In genomic region chr1:213999732-214000131, GRCh38 we compare ENCODE assay signal across 22 cellular contexts. TPM values are rescaled to one million over a fixed set of nuclear protein-coding genes. Genes with fewer than 3 reads are reported as not detected.
"Had no signal": no experiment of that assay in that cellular context is flagged by ENCODE, and none has a peak within 500 bp of the region (broad histone marks: within the 10 kb centered on the region; RNA-seq: fewer than 3 reads in every experiment).

No MANE protein-coding gene starts in this region.

- H3K27ac ChIP-seq: SJCRH30 had no signal

- DNase-seq: IMR-90; Karpas-422; KG1; MG63; NCI-H1092; NCI-H1436; NCI-H187; NCI-H2029; NCI-H2081 treated with DMSO at 0.1 percent for 48 hours; NCI-H345; NCI-H446 treated with DMSO at 0.1 percent for 48 hours; NCI-H510A treated with DMSO at 0.1 percent for 48 hours; NCI-H526; NCI-H82; NK-92 treated with Interleukin-12 subunit alpha and Interleukin-12 subunit beta, amount 100 ng/mL, for 24 hours; PC-3; SHP77 treated with DMSO at 0.1 percent for 48 hours; SJCRH30 had no signal

- H3K4me3 ChIP-seq: MG63, SJCRH30 had no signal

- H3K27me3 ChIP-seq: SJCRH30 had no signal

- H3K9me3 ChIP-seq: MG63, SJCRH30 had no signal

- ATAC-seq: Panc1, PC-3, Right ventricle myocardium inferior, SK-N-SH treated with all-trans-retinoic acid at 6 μM for 48 hours had no signal

- H3K36me3 ChIP-seq: MG63 had no signal

RNA-seq across cellular contexts. Expression of gene PROX1, which starts 12.0 kb away (rescaled TPM):
- total RNA-seq: OCI-LY7, PC-3 had no signal
